In the genomic region with DNA sequence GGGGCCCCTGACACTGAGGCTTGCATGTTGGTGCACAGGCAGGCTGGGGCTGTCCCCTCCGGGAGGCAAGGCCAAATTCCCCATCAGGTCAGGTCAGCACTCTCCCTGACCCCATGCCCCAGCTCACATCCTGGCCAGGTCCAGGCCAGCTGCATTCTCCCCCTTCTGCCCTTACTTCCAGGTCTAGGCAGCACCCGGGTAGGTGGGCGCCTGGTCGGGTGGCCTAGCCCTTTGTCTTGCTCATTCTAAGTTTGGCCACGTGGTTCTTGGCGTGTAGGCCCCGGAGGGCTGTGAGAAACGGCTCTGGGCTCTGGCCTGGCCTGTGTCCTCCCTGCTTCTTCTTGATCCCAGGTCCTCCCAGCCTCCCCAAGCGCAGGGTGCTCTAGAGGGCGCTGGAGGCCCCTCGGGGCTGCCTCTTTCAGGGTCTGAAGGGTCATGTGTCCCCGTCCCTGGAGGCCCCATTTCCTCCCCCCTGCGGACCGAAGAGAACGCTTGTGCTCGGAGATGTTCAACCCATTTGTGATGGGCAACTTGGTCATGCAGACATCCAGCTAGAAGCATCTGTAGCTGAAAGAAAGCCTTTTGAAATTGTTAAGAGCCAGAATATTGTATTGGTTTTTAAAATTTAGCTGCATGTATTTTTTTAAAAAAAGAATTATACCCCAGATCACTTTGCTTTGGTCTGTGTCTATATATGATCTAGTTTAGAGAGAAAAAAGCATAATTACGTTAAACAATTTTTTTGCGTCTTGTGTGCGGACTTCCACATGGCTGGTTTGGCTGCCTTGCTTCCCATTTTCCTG, we compare ENCODE assay signal across 8 cellular contexts. TPM values are rescaled to one million over a fixed set of nuclear protein-coding genes. Genes with fewer than 3 reads are reported as not detected.
DNase-seq lines count a peak whose midpoint lies in the region; ATAC-seq and TF ChIP-seq lines count a peak whose summit lies in the region.

No MANE protein-coding gene starts in this region.

- H3F3A ChIP-seq in MM.1S (ENCODE audit: insufficient read depth, low read length) = no peaks in the 10 kb centered on the region

- no peak overlapping the region for H3K4me3 ChIP-seq in HCT116 (replicated peaks in 1 of 2; ENCODE audit: low read depth in 1 of 2, low read length in 2 of 2)
- H3K4me3 ChIP-seq in astrocyte of the spinal cord (ENCODE audit: low read depth, low read length) = no peak overlapping the region
- peak overlapping the region in 1 of 4 donors; percentile 89 for H3K4me3 ChIP-seq in tibial nerve
- H3K4me3 ChIP-seq in MM.1S (ENCODE audit: low read length) = no peak overlapping the region

- H3K27ac ChIP-seq in HCT116 (ENCODE audit: low read depth, low read length) (peak overlapping the region; percentile 99), tibial nerve (peak overlapping the region; percentile 90 to 99 (median 94)), MM.1S (ENCODE audit: low read length) (no peak overlapping the region)

- BruUV-seq in HCT116 (replicated peaks; lab: Mats Ljungman, UMichigan) = no TSS peak

- DNase-seq in AG09319 (ENCODE audit: extremely low read depth, low read depth) (no peak), HCT116 (ENCODE audit: low read depth, low spot score) (no peak), astrocyte of the spinal cord (ENCODE audit: low read depth, low spot score) (no peak), left kidney (ENCODE audit: low read depth, low spot score) (peak; percentile 75), tibial nerve (ENCODE audit: low spot score in 2 of 2) (no peak), activated T-cell treated with anti-CD3 and anti-CD28 coated beads for 4 hours (no peak), MM.1S (no peak)

- H2AFZ ChIP-seq in HCT116 (ENCODE audit: low read depth, low read length, poor library complexity, severe bottlenecking) (no peak overlapping the region), MM.1S (ENCODE audit: low read length) (no peak overlapping the region)

- H3K9me2 ChIP-seq in HCT116 (ENCODE audit: insufficient read depth) (no peaks in the 10 kb centered on the region), MM.1S (replicated peaks; ENCODE audit: insufficient read depth, low read length) (no peaks in the 10 kb centered on the region)

- intact Hi-C loops in HCT116 (cut with micrococcal nuclease) = loop anchor here (2.0 kb wide), 1 partner anchor 71 kb away; no protein-coding TSS in a partner anchor

- H3K4me1 ChIP-seq in HCT116 (ENCODE audit: control insufficient read depth in 1 of 2, insufficient read depth in 2 of 2, low read length in 2 of 2) = peaks cover 23 to 29% of the 10 kb centered on the region in 2 experiments
- peaks cover 0 to 75% (median 60%) of the 10 kb centered on the region in 4 donors for H3K4me1 ChIP-seq in tibial nerve
- no peaks in the 10 kb centered on the region for H3K4me1 ChIP-seq in MM.1S (ENCODE audit: low read length)

- H3K4me2 ChIP-seq in HCT116 (ENCODE audit: low read length) = peak overlapping the region; percentile 6; the same call in 1 of the 2 replicates
- H3K4me2 ChIP-seq in MM.1S (ENCODE audit: low read depth, low read length) = no peak overlapping the region

- no peak for TF ChIP-seq EP300 in tibial nerve (IDR thresholded peaks at IDR 0.05)

- no peak for TF ChIP-seq RAD21 in HCT116 (IDR thresholded peaks at IDR 0.05; ENCODE audit: low read depth)

- no peaks in the 10 kb centered on the region for H4K20me1 ChIP-seq in HCT116 (ENCODE audit: insufficient read depth)
- no peaks in the 10 kb centered on the region for H4K20me1 ChIP-seq in MM.1S (ENCODE audit: insufficient read depth, low read length)

- H3K79me2 ChIP-seq in HCT116 (ENCODE audit: insufficient read depth, low read length) = peaks cover 79% of the 10 kb centered on the region
- no peaks in the 10 kb centered on the region for H3K79me2 ChIP-seq in MM.1S (ENCODE audit: low read length)

- H3K9me3 ChIP-seq in HCT116 (ENCODE audit: control insufficient read depth in 1 of 2, insufficient read depth in 1 of 2, low read depth in 1 of 2, low read length in 2 of 2) (no peaks in the 10 kb centered on the region), tibial nerve (no peaks in the 10 kb centered on the region), MM.1S (replicated peaks; ENCODE audit: insufficient read depth, low read length) (no peaks in the 10 kb centered on the region)

- WGBS in tibial nerve, 2 donors = 20 to 27% methylated on average over 13 to 19 of the region's 19 CpGs

- TF ChIP-seq CTCF in AG09319 (IDR thresholded peaks at IDR 0.05; ENCODE audit: low read depth, low read length) (peak; percentile 33), HCT116 (IDR thresholded peaks at IDR 0.05 in 2 of 3, conservative IDR thresholded peaks at IDR 0.05 in 1 of 3; ENCODE audit: borderline replicate concordance in 1 of 3, insufficient read depth in 1 of 3, low read depth in 2 of 3, low read length in 2 of 3) (peak in 2 of 3 experiments; percentile 68 to 83; a peak in 4 of 6 replicates), astrocyte of the spinal cord (IDR thresholded peaks at IDR 0.05; ENCODE audit: low read depth, low read length) (peak; percentile 55), tibial nerve (IDR thresholded peaks at IDR 0.05) (peak in 2 of 5 experiments; percentile 30 to 37), MM.1S (IDR thresholded peaks at IDR 0.05; ENCODE audit: low read length) (no peak)

- ATAC-seq in HCT116 (peak; percentile 53), GM19455 (IDR thresholded peaks at IDR 0.05; ENCODE audit: unreplicated experiment) (no peak)

- CTCF ChIA-PET in HCT116 (lab: Charles Lee) = interaction anchor here (1.3 to 1.7 kb wide), 4 partner anchors 17 to 110 kb away, joined by 3 to 8 read pairs (median 4); no protein-coding TSS in a partner anchor

- H3K36me3 ChIP-seq in HCT116 (ENCODE audit: control insufficient read depth in 1 of 2, insufficient read depth in 2 of 2, low read length in 2 of 2) = no peaks in the 10 kb centered on the region; a peak in 1 of 4 replicates
- H3K36me3 ChIP-seq in tibial nerve = no peaks in the 10 kb centered on the region
- H3K36me3 ChIP-seq in MM.1S (replicated peaks; ENCODE audit: insufficient read depth, low read length) = no peaks in the 10 kb centered on the region

- no peak overlapping the region; the same call in 1 of the 2 replicates for H3K9ac ChIP-seq in HCT116 (ENCODE audit: low read length)
- no peak overlapping the region for H3K9ac ChIP-seq in MM.1S (ENCODE audit: low read length)

- H3K27me3 ChIP-seq in HCT116 (ENCODE audit: insufficient read depth, low read length) (no peaks in the 10 kb centered on the region), tibial nerve (no peaks in the 10 kb centered on the region), MM.1S (replicated peaks; ENCODE audit: insufficient read depth, low read length) (peaks cover 94% of the 10 kb centered on the region)

- RAD21 ChIA-PET in HCT116 (lab: Charles Lee; ENCODE audit: low non-redundant PET in 1 of 2, low total read pairs in 2 of 2, uncharacterized antibody in 2 of 2, unreplicated experiment in 2 of 2) = interaction anchor here (0.7 to 1.4 kb wide), 4 partner anchors 45 to 110 kb away, joined by 3 to 4 read pairs (median 4); no protein-coding TSS in a partner anchor

- no peak for TF ChIP-seq POLR2A in HCT116 (IDR thresholded peaks at IDR 0.05; ENCODE audit: borderline replicate concordance, extremely low read depth, insufficient read depth, insufficient read length)
- TF ChIP-seq POLR2A in tibial nerve (IDR thresholded peaks at IDR 0.05) = no peak

- POLR2A ChIA-PET in HCT116 (lab: Charles Lee) = no interaction called here

- in situ Hi-C loops in astrocyte of the spinal cord (cut with HindIII; ENCODE audit: low sequenced_read_pairs) = loop anchor here (10.0 kb wide), 1 partner anchor 113 kb away; a partner anchor contains a TSS

TF ChIP-seq in HCT116, 20 proteins besides CTCF, POLR2A, EP300 and RAD21:
- TF ChIP-seq ZFX (IDR thresholded peaks at IDR 0.05) = peak; percentile 20; the same call in 1 of the 2 replicates
- TF ChIP-seq TCF7L2 (IDR thresholded peaks at IDR 0.05; ENCODE audit: borderline replicate concordance, extremely low read depth, insufficient read depth, insufficient read length) = no peak

RNA-seq across cellular contexts. Expression of a gene that starts 6.7 kb away (rescaled TPM):
- 45.2 TPM for total RNA-seq in HCT116 (2021; ENCODE audit: unreplicated experiment)
- polyA plus RNA-seq in HCT116 (2012) = 16.1 and 18.2 TPM in 2 replicates
- total RNA-seq in tibial nerve = 10 to 100 TPM; 15.1 to 38.7 (median 27.4) TPM
